Comparison of ENCODE assay signal across 8 cellular contexts in the genomic region with DNA sequence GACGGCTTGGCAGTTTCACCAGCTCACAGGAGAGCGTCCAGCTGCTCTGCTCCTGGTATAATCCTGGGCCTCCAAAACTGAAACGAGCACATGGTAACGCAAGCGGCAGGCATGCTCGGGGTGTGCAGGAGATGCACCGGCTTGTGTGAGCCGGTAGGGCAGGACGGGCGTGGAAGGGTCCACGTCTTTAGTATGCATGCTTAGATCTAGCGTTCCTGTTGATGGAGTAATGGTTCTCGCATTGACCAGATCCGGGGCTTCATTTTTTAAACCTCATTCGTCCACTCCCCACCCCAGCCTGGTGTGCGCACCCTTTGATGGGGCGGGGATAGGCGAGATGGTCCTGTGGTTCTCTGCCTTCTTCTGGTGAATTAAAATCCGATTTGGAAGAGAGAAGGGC. TPM values are rescaled to one million over a fixed set of nuclear protein-coding genes. Genes with fewer than 3 reads are reported as not detected.
A peak's percentile ranks its signal among the peaks of the same experiment; 100 is the strongest.
DNase-seq lines count a peak whose midpoint lies in the region; ATAC-seq and TF ChIP-seq lines count a peak whose summit lies in the region.

No MANE protein-coding gene starts in this region.

- ATAC-seq in HG02798 (IDR thresholded peaks at IDR 0.05; ENCODE audit: poor library complexity, unreplicated experiment): peak; percentile 49
- ATAC-seq in SK-N-SH treated with all-trans-retinoic acid at 6 μM for 48 hours: peak; percentile 70
- ATAC-seq in esophagus mucosa: peak; percentile 67

- no peaks in the 10 kb centered on the region for H3K9me3 ChIP-seq in muscle layer of duodenum (ENCODE audit: control insufficient read depth in 1 of 2, low read length in 2 of 2)

- H3K27me3 ChIP-seq in muscle layer of duodenum (ENCODE audit: low read depth, low read length): no peaks in the 10 kb centered on the region

- TF ChIP-seq CTCF in 22Rv1 (IDR thresholded peaks at IDR 0.05): no peak
- TF ChIP-seq CTCF in GM10266 (IDR thresholded peaks at IDR 0.05; ENCODE audit: control insufficient read depth, insufficient read depth, low read depth, missing control alignments): no peak

- DNase-seq in GM10266 (ENCODE audit: extremely low spot score) (peak; percentile 39), activated gamma-delta T cell treated with Interleukin-2 at 50 U/mL for 16 hours (no peak), AML-193 (lab: John Stamatoyannopoulos, UW) (no peak)

- H3K27ac ChIP-seq in 22Rv1: 0 out of 2 replicates have a peak overlapping the region, but pooled peaks have one; percentile 29
- peak overlapping the region; percentile 58 for H3K27ac ChIP-seq in muscle layer of duodenum (ENCODE audit: low read length)

- peak overlapping the region; percentile 64 to 78 for H3K4me3 ChIP-seq in muscle layer of duodenum (ENCODE audit: low read depth in 1 of 2, low read length in 2 of 2)

- no peaks in the 10 kb centered on the region for H3K36me3 ChIP-seq in muscle layer of duodenum (ENCODE audit: control insufficient read depth in 1 of 2, insufficient read depth in 2 of 2, low read length in 2 of 2)

- peaks cover 0 to 10% of the 10 kb centered on the region in 2 donors for H3K4me1 ChIP-seq in muscle layer of duodenum (ENCODE audit: control insufficient read depth in 1 of 2, insufficient read depth in 2 of 2, low read length in 2 of 2)

TF ChIP-seq in SK-N-SH treated with all-trans-retinoic acid at 6 μM for 48 hours, 23 proteins besides CTCF, POLR2A, EP300 and RAD21:
- TF ChIP-seq, protein P1, sequence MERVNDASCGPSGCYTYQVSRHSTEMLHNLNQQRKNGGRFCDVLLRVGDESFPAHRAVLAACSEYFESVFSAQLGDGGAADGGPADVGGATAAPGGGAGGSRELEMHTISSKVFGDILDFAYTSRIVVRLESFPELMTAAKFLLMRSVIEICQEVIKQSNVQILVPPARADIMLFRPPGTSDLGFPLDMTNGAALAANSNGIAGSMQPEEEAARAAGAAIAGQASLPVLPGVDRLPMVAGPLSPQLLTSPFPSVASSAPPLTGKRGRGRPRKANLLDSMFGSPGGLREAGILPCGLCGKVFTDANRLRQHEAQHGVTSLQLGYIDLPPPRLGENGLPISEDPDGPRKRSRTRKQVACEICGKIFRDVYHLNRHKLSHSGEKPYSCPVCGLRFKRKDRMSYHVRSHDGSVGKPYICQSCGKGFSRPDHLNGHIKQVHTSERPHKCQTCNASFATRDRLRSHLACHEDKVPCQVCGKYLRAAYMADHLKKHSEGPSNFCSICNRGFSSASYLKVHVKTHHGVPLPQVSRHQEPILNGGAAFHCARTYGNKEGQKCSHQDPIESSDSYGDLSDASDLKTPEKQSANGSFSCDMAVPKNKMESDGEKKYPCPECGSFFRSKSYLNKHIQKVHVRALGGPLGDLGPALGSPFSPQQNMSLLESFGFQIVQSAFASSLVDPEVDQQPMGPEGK (CRISPR knock-in tag; IDR thresholded peaks at IDR 0.05; ENCODE audit: borderline replicate concordance): no peak
- TF ChIP-seq CSDC2 (CRISPR knock-in tag; IDR thresholded peaks at IDR 0.05) (no peak), GLIS3 (CRISPR knock-in tag; IDR thresholded peaks at IDR 0.05) (no peak)

RNA-seq across cellular contexts. Expression of gene FAM149A, which starts 39.7 kb away (rescaled TPM):
- total RNA-seq in esophagus mucosa: 1.6 TPM

RNA-seq across cellular contexts. Expression of gene CYP4V2, which starts 47.2 kb away (rescaled TPM):
- total RNA-seq in esophagus mucosa: 3.8 TPM
